Comparison of ENCODE assay signal across 22 cellular contexts in genomic region chrX:65194547-65194946, GRCh38.
A peak's percentile ranks its signal among the peaks of the same experiment; 100 is the strongest.
DNase-seq lines count a peak whose midpoint lies in the region; ATAC-seq, FAIRE-seq and TF ChIP-seq lines count a peak whose summit lies in the region.
"Had no signal": no experiment of that assay in that cellular context is flagged by ENCODE, and none has a peak within 500 bp of the region (broad histone marks: within the 10 kb centered on the region; RNA-seq: fewer than 3 reads in every experiment).

No MANE protein-coding gene starts in this region.

- H3K27ac ChIP-seq in liver (ENCODE audit: low read depth in 1 of 2, low read length in 2 of 2): no peak overlapping the region
- H3K27ac ChIP-seq in HepG2 (ENCODE audit: extremely low read length, insufficient read depth, low read length): no peak overlapping the region
- H3K27ac ChIP-seq in endodermal cell (ENCODE audit: low read depth, low read length): no peak overlapping the region
- H3K27ac ChIP-seq in CD4-positive, alpha-beta T cell (ENCODE audit: low read depth, low read length): no peak overlapping the region
- no peak overlapping the region for H3K27ac ChIP-seq in stomach
- H3K27ac ChIP-seq: 22Rv1, BLaER1, C4-2B had no signal

- H3K4me3 Mint-ChIP-seq in endodermal cell (no peak overlapping the region), progenitor cell of endocrine pancreas (ENCODE audit: low read depth) (no peak overlapping the region)
- H3K4me3 Mint-ChIP-seq in CD4-positive, alpha-beta T cell: no peak overlapping the region
- H3K4me3 Mint-ChIP-seq: B cell; CD4-positive, CD25-positive, alpha-beta regulatory T cell; CD8-positive, alpha-beta memory T cell had no signal

- no peak for DNase-seq in HepG2 (ENCODE audit: low spot score)
- DNase-seq in endodermal cell: no peak
- no peak for DNase-seq in progenitor cell of endocrine pancreas (ENCODE audit: low spot score, unreplicated experiment)
- DNase-seq in CD4-positive, alpha-beta T cell: no peak
- DNase-seq in stomach: no peak
- DNase-seq: Calu3; CD4-positive, CD25-positive, alpha-beta regulatory T cell; CD8-positive, alpha-beta memory T cell; DMS53; DMS79 treated with DMSO at 0.1 percent for 48 hours; GF-D8; GOT3 had no signal

- H3K4me1 Mint-ChIP-seq in endodermal cell: peaks cover 12% of the 10 kb centered on the region
- peaks cover 30% of the 10 kb centered on the region for H3K4me1 Mint-ChIP-seq in progenitor cell of endocrine pancreas (ENCODE audit: low read depth)
- no peaks in the 10 kb centered on the region for H3K4me1 Mint-ChIP-seq in CD4-positive, alpha-beta T cell (ENCODE audit: low read depth)
- H3K4me1 Mint-ChIP-seq: B cell had no signal

- H3K27ac Mint-ChIP-seq in endodermal cell (no peak overlapping the region), progenitor cell of endocrine pancreas (peak overlapping the region; percentile 16)
- no peak overlapping the region for H3K27ac Mint-ChIP-seq in CD4-positive, alpha-beta T cell
- H3K27ac Mint-ChIP-seq: B cell; CD4-positive, CD25-positive, alpha-beta regulatory T cell; CD8-positive, alpha-beta memory T cell had no signal

- H3K4me3 ChIP-seq in liver (ENCODE audit: low read depth in 1 of 3, low read length in 3 of 3) (no peak overlapping the region), HepG2 (replicated peaks in 1 of 3; ENCODE audit: insufficient read depth in 1 of 3, low read depth in 2 of 3, low read length in 3 of 3) (no peak overlapping the region), endodermal cell (ENCODE audit: low read length) (peak overlapping the region; percentile 43), stomach (no peak overlapping the region)
- H3K4me3 ChIP-seq: BLaER1, HAP-1 had no signal

- 53% methylated on average over 5 of the region's 5 CpGs for WGBS in liver
- WGBS in HepG2 (ENCODE audit: low lambda C conversion rate): 54% methylated on average over 5 of the region's 5 CpGs
- 83% methylated on average over 2 of the region's 5 CpGs; no CpG with 5 or more reads in 1 of the 2 experiments for WGBS in endodermal cell (ENCODE audit: insufficient coverage in 1 of 2, insufficient read length in 1 of 2), 2 experiments
- 46 to 61% (median 51%) methylated on average over 5 of the region's 5 CpGs for WGBS in stomach, 5 donors

- CTCF ChIA-PET in HepG2 (lab: Yijun Ruan, JAX; ENCODE audit: low intra/inter-chr PET ratio, low total read pairs): no interaction called here
- CTCF ChIA-PET in CD4-positive, alpha-beta T cell (lab: Charles Lee): no interaction called here

- H2AFZ ChIP-seq in HepG2 (ENCODE audit: low read length): no peak overlapping the region

- TF ChIP-seq POLR2A in HepG2 (IDR thresholded peaks at IDR 0.05; ENCODE audit: insufficient read depth in 1 of 2, low read depth in 2 of 2, low read length in 2 of 2) (no peak), stomach (IDR thresholded peaks at IDR 0.05) (no peak)

- no peak for FAIRE-seq in HepG2 (lab: Jason Lieb, UNC)
- FAIRE-seq: A204.1, GM12891, GM18507, H54 had no signal

- H3K9me3 Mint-ChIP-seq in endodermal cell (peaks cover 48% of the 10 kb centered on the region), progenitor cell of endocrine pancreas (ENCODE audit: low read depth) (peaks cover 30% of the 10 kb centered on the region)
- H3K9me3 Mint-ChIP-seq in CD4-positive, alpha-beta T cell: no peaks in the 10 kb centered on the region

- POLR2A ChIA-PET in HepG2 (lab: Yijun Ruan, JAX): no interaction called here
- POLR2A ChIA-PET in CD4-positive, alpha-beta T cell (lab: Charles Lee): no interaction called here

- H3K4me2 ChIP-seq in HepG2 (ENCODE audit: low read depth, low read length): no peak overlapping the region
- H3K4me2 ChIP-seq: BLaER1 had no signal

- TF ChIP-seq EP300 in HepG2 (IDR thresholded peaks at IDR 0.05; ENCODE audit: low read depth in 2 of 2, low read length in 2 of 2) (no peak), HepG2 (CRISPR knock-in tag; IDR thresholded peaks at IDR 0.05; ENCODE audit: borderline replicate concordance) (no peak), stomach (IDR thresholded peaks at IDR 0.05) (no peak)

- H3K27me3 ChIP-seq in liver (ENCODE audit: control insufficient read depth in 4 of 4, insufficient read depth in 4 of 4, low read length in 3 of 4): no peaks in the 10 kb centered on the region
- H3K27me3 ChIP-seq in HepG2 (ENCODE audit: control insufficient read depth in 1 of 2, insufficient read depth in 2 of 2, low read length in 2 of 2): no peaks in the 10 kb centered on the region
- no peaks in the 10 kb centered on the region for H3K27me3 ChIP-seq in endodermal cell (ENCODE audit: control insufficient read depth, insufficient read depth, low read length, poor library complexity, severe bottlenecking)
- no peaks in the 10 kb centered on the region for H3K27me3 ChIP-seq in CD4-positive, alpha-beta T cell (ENCODE audit: control insufficient read depth, insufficient read depth, low read length)
- no peaks in the 10 kb centered on the region for H3K27me3 ChIP-seq in stomach

- TF ChIP-seq CTCF in liver (IDR thresholded peaks at IDR 0.05; ENCODE audit: low read depth, low read length, missing input control) (no peak), HepG2 (CRISPR knock-in tag; IDR thresholded peaks at IDR 0.05) (no peak), endodermal cell (conservative IDR thresholded peaks at IDR 0.05) (no peak), progenitor cell of endocrine pancreas (IDR thresholded peaks at IDR 0.05; ENCODE audit: unreplicated experiment) (no peak), stomach (IDR thresholded peaks at IDR 0.05) (no peak)
- no peak for TF ChIP-seq CTCF in CD4-positive, alpha-beta T cell (IDR thresholded peaks at IDR 0.05)

- H3K36me3 ChIP-seq in liver (ENCODE audit: control insufficient read depth in 4 of 4, insufficient read depth in 3 of 4, low read depth in 1 of 4, low read length in 3 of 4): no peaks in the 10 kb centered on the region
- no peaks in the 10 kb centered on the region for H3K36me3 ChIP-seq in HepG2 (replicated peaks in 1 of 2; ENCODE audit: control insufficient read depth in 1 of 2, insufficient read depth in 2 of 2, low read length in 2 of 2)
- no peaks in the 10 kb centered on the region for H3K36me3 ChIP-seq in endodermal cell (ENCODE audit: control insufficient read depth, insufficient read depth, low read length)
- no peaks in the 10 kb centered on the region for H3K36me3 ChIP-seq in stomach
- H3K36me3 ChIP-seq: BLaER1, HAP-1 had no signal

- intact Hi-C loops in HepG2 (cut with micrococcal nuclease; ENCODE audit: unreplicated experiment) (no loop called here), stomach (cut with DNase I; ENCODE audit: low total_unique reads) (no loop called here)
- intact Hi-C loops in CD4-positive, alpha-beta T cell (cut with DNase I, micrococcal nuclease): no loop called here

- H3K9me3 ChIP-seq in liver (ENCODE audit: control insufficient read depth in 4 of 4, low read length in 3 of 4): no peaks in the 10 kb centered on the region
- H3K9me3 ChIP-seq in HepG2 (ENCODE audit: low read length): no peaks in the 10 kb centered on the region
- peaks cover 26% of the 10 kb centered on the region for H3K9me3 ChIP-seq in endodermal cell (ENCODE audit: control insufficient read depth, low read length)
- no peaks in the 10 kb centered on the region for H3K9me3 ChIP-seq in CD4-positive, alpha-beta T cell (ENCODE audit: control insufficient read depth, low read length)
- H3K9me3 ChIP-seq in stomach: no peaks in the 10 kb centered on the region
- H3K9me3 ChIP-seq: BLaER1, HAP-1 had no signal

- H3K9ac ChIP-seq in liver (ENCODE audit: low read depth in 1 of 2, low read length in 2 of 2) (no peak overlapping the region), HepG2 (ENCODE audit: insufficient read depth, low read depth, low read length) (no peak overlapping the region), endodermal cell (ENCODE audit: extremely low read depth, low read length, poor library complexity, severe bottlenecking) (no peak overlapping the region)
- H3K9ac ChIP-seq: BLaER1 had no signal

- peaks cover 2 to 12% (median 9%) of the 10 kb centered on the region in 4 donors for H3K4me1 ChIP-seq in liver (ENCODE audit: control insufficient read depth in 4 of 4, insufficient read depth in 4 of 4, low read length in 3 of 4)
- H3K4me1 ChIP-seq in HepG2 (ENCODE audit: insufficient read depth, low read length): peaks cover 18% of the 10 kb centered on the region
- H3K4me1 ChIP-seq in endodermal cell (ENCODE audit: control insufficient read depth, insufficient read depth, low read length): no peaks in the 10 kb centered on the region
- H3K4me1 ChIP-seq in stomach: peaks cover 0 to 9% (median 3%) of the 10 kb centered on the region in 4 donors
- H3K4me1 ChIP-seq: BLaER1, HAP-1 had no signal

- no peaks in the 10 kb centered on the region for H4K20me1 ChIP-seq in HepG2 (ENCODE audit: insufficient read depth, low read length)
- H4K20me1 ChIP-seq: BLaER1 had no signal

- no peak for ATAC-seq in HepG2
- ATAC-seq in CD4-positive, alpha-beta T cell (ENCODE audit: poor library complexity): no peak

- H3K27me3 Mint-ChIP-seq in endodermal cell (ENCODE audit: insufficient read depth): no peaks in the 10 kb centered on the region
- no peaks in the 10 kb centered on the region for H3K27me3 Mint-ChIP-seq in progenitor cell of endocrine pancreas
- no peaks in the 10 kb centered on the region for H3K27me3 Mint-ChIP-seq in CD4-positive, alpha-beta T cell
- H3K27me3 Mint-ChIP-seq: B cell; CD4-positive, CD25-positive, alpha-beta regulatory T cell had no signal

- in situ Hi-C loops in HepG2 (cut with HindIII; ENCODE audit: extremely low pct_ligation_motif_present, low pct_unique_long_range_greater_than_20kb): no loop called here

- no TSS peak for BruUV-seq in HepG2 (replicated peaks; lab: Mats Ljungman, UMichigan)

- TF ChIP-seq RAD21 in liver (IDR thresholded peaks at IDR 0.05) (no peak), HepG2 (CRISPR knock-in tag; IDR thresholded peaks at IDR 0.05) (no peak)

- H3K79me2 ChIP-seq in HepG2 (ENCODE audit: insufficient read depth, low read length): no peaks in the 10 kb centered on the region

- H3K36me3 Mint-ChIP-seq in endodermal cell (ENCODE audit: low read depth) (peaks cover 6% of the 10 kb centered on the region), progenitor cell of endocrine pancreas (ENCODE audit: insufficient read depth) (peaks cover 11% of the 10 kb centered on the region)
- H3K36me3 Mint-ChIP-seq in CD4-positive, alpha-beta T cell (ENCODE audit: low read depth): peaks cover 38% of the 10 kb centered on the region
- H3K36me3 Mint-ChIP-seq: CD4-positive, CD25-positive, alpha-beta regulatory T cell had no signal

TF ChIP-seq in liver, 16 proteins besides CTCF, POLR2A, EP300 and RAD21 (continues in another document):
- peak in 1 of 2 donors; percentile 10 for TF ChIP-seq HNF4A (conservative IDR thresholded peaks at IDR 0.05)
- no peak for TF ChIP-seq RXRA (IDR thresholded peaks at IDR 0.05)
- no peak for TF ChIP-seq HNF4G (IDR thresholded peaks at IDR 0.05)
- no peak for TF ChIP-seq JUND (IDR thresholded peaks at IDR 0.05)

TF ChIP-seq in HepG2, 621 proteins besides CTCF, POLR2A, EP300 and RAD21 (continues in another document):
- TF ChIP-seq U2AF2 (IDR thresholded peaks at IDR 0.05; ENCODE audit: low read depth, low read length): no peak
